ENCODE assay signal across 8 cellular contexts in genomic region chr5:157948738-157949410, GRCh38.
DNase-seq lines count a peak whose midpoint lies in the region; ATAC-seq, FAIRE-seq and TF ChIP-seq lines count a peak whose summit lies in the region.

No MANE protein-coding gene starts in this region.

- no peaks in the 10 kb centered on the region for H3K27me3 ChIP-seq in kidney epithelial cell (ENCODE audit: control insufficient read depth, insufficient read depth, low read length)

- H3K4me1 Mint-ChIP-seq in WTC11 = peaks cover 49% of the 10 kb centered on the region

- no peaks in the 10 kb centered on the region for H3K36me3 ChIP-seq in kidney epithelial cell (ENCODE audit: control insufficient read depth, insufficient read depth, low read length)

- TF ChIP-seq CTCF in WTC11 (IDR thresholded peaks at IDR 0.05) (peak; percentile 67), kidney epithelial cell (IDR thresholded peaks at IDR 0.05; ENCODE audit: insufficient read depth, low read length, poor library complexity, severe bottlenecking) (peak; percentile 85)

- no peaks in the 10 kb centered on the region for H3K36me3 Mint-ChIP-seq in WTC11

- POLR2A ChIA-PET in WTC11 (lab: Charles Lee) = interaction anchor here (0.7 to 0.8 kb wide), 2 partner anchors 21 to 101 kb away, joined by 3 read pairs; no protein-coding TSS in a partner anchor

- DNase-seq in NCI-H2227 (lab: John Stamatoyannopoulos, UW; ENCODE audit: unreplicated experiment) (peak; percentile 90), WTC11 (ENCODE audit: low spot score) (peak; percentile 94), kidney epithelial cell (ENCODE audit: low read depth) (peak; percentile 92)
- peak; percentile 62 for DNase-seq in central memory CD4-positive, alpha-beta T cell
- DNase-seq in stimulated activated CD4-positive, alpha-beta T cell treated with anti-CD3 and anti-CD28 coated beads, Interleukin-1b, Interleukin-23, amount 100 ng/mL, for 24 hours (ENCODE audit: low read depth in 4 of 4, low spot score in 1 of 4) = peak; percentile 49 to 71 (median 60)

- H3K27ac Mint-ChIP-seq in WTC11 = peak overlapping the region; percentile 91

- H3K9me3 Mint-ChIP-seq in WTC11 = no peaks in the 10 kb centered on the region

- ATAC-seq in GM18517 (IDR thresholded peaks at IDR 0.05; ENCODE audit: unreplicated experiment) (peak; percentile 81), HG03103 (IDR thresholded peaks at IDR 0.05; ENCODE audit: low read depth, unreplicated experiment) (peak; percentile 90), WTC11 (peak; percentile 94)

- no peak overlapping the region for H3K4me3 Mint-ChIP-seq in WTC11

- no peak overlapping the region for H3K4me3 ChIP-seq in kidney epithelial cell (ENCODE audit: low read depth, low read length)

- CTCF ChIA-PET in WTC11 (lab: Charles Lee) = interaction anchor here (0.6 to 4.2 kb wide), 34 partner anchors 10 to 205 kb away, joined by 3 to 36 read pairs (median 5); partner anchors contain the start of genes CLINT1 and LSM11

- H3K27me3 Mint-ChIP-seq in WTC11 (ENCODE audit: low read depth) = no peaks in the 10 kb centered on the region

- peak; percentile 91 for FAIRE-seq in A204.1 (lab: Jason Lieb, UNC)

TF ChIP-seq in WTC11, 78 proteins besides CTCF, POLR2A, EP300 and RAD21:
- TF ChIP-seq ZNF219 (CRISPR knock-in tag; IDR thresholded peaks at IDR 0.05; ENCODE audit: borderline replicate concordance) (no peak), TEAD1 (CRISPR knock-in tag; IDR thresholded peaks at IDR 0.05) (peak; percentile 63; the same call in 1 of the 2 replicates), PRDM15 (CRISPR knock-in tag; IDR thresholded peaks at IDR 0.05) (no peak), CREM (CRISPR knock-in tag; IDR thresholded peaks at IDR 0.05) (no peak), ATF1 (CRISPR knock-in tag; IDR thresholded peaks at IDR 0.05) (no peak)
